Comparison of ENCODE assay signal across 9 cellular contexts in the genomic region with DNA sequence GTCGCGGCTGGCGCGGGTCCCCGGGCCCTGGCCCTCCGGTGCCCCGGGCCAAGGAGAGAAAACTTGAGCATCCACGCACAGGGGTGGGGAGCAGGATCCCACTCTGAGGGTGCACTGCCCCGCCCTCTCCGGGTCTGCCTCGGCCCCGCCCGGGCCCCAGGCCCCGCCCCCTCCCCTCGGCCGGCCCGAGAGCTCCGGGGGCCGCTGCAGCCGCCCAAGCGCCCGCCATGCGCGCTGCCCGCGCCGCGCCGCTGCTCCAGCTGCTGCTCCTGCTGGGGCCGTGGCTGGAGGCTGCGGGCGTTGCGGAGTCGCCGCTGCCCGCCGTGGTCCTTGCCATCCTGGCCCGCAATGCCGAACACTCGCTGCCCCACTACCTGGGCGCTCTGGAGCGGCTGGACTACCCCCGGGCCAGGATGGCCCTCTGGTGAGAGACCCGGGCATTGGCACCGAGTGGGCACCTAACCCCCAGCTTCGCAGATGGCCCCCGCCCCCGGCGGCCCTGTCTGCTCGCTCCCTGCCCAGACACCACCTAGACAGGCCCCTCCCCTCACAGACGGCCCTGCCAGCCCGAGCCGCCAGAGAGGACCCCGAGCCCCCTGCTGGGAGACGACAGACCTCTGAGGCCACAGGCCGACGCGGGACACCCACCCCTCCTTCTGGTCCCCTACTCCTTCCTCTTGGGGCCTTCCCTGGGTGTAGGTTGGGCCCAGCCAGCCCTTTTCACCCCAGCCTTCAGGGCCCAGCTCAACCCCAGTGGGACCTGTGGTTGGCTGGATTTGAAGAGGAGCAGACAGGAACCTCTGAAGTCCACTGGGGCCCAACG. TPM values are rescaled to one million over a fixed set of nuclear protein-coding genes. Genes with fewer than 3 reads are reported as not detected.
DNase-seq lines count a peak whose midpoint lies in the region; ATAC-seq, FAIRE-seq and TF ChIP-seq lines count a peak whose summit lies in the region.
"Had no signal": no experiment of that assay in that cellular context is flagged by ENCODE, and none has a peak within 500 bp of the region (broad histone marks: within the 10 kb centered on the region; RNA-seq: fewer than 3 reads in every experiment).

A gene with protein sequence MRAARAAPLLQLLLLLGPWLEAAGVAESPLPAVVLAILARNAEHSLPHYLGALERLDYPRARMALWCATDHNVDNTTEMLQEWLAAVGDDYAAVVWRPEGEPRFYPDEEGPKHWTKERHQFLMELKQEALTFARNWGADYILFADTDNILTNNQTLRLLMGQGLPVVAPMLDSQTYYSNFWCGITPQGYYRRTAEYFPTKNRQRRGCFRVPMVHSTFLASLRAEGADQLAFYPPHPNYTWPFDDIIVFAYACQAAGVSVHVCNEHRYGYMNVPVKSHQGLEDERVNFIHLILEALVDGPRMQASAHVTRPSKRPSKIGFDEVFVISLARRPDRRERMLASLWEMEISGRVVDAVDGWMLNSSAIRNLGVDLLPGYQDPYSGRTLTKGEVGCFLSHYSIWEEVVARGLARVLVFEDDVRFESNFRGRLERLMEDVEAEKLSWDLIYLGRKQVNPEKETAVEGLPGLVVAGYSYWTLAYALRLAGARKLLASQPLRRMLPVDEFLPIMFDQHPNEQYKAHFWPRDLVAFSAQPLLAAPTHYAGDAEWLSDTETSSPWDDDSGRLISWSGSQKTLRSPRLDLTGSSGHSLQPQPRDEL (plus strand): TSS at position 207 of the 823 bp plus-strand sequence. CDS start 21 bp downstream, at position 228.

- TF ChIP-seq POLR2A in breast epithelium (IDR thresholded peaks at IDR 0.05), result no peak

- H3K4me1 ChIP-seq in breast epithelium (peaks cover 0 to 5% of the 10 kb centered on the region in 2 donors), small intestine (ENCODE audit: control insufficient read depth in 2 of 2, insufficient read depth in 1 of 2, low read depth in 1 of 2, low read length in 1 of 2) (no peaks in the 10 kb centered on the region)

- intact Hi-C loops in breast epithelium (cut with DNase I; ENCODE audit: low total_unique reads), result no loop called here

- H3K4me3 ChIP-seq in breast epithelium (peak within 1 kb of the TSS; percentile 86 to 97 (median 96)), small intestine (ENCODE audit: low read depth in 1 of 2, low read length in 2 of 2) (peak within 1 kb of the TSS; percentile 71 to 80)

- WGBS in small intestine, 3 donors, result 1 to 3% (median 1%) methylated on average over 31 to 59 of the region's 59 CpGs

- DNase-seq in CMK (ENCODE audit: low read depth), result peak; percentile 49
- DNase-seq in HK-2 (ENCODE audit: unreplicated experiment), result peak; percentile 63
- DNase-seq in T-helper 22 cell (ENCODE audit: low read depth), result peak; percentile 29
- peak in 1 of 2 donors; percentile 29 for DNase-seq in breast epithelium (ENCODE audit: low spot score in 2 of 2)
- peak; percentile 90 for DNase-seq in iPS-NIHi11 (ENCODE audit: low spot score)
- no peak for DNase-seq in small intestine
- no peak for DNase-seq in DMS153 treated with DMSO at 0.1 percent for 48 hours (lab: John Stamatoyannopoulos, UW; ENCODE audit: unreplicated experiment)

- TF ChIP-seq CTCF in breast epithelium (IDR thresholded peaks at IDR 0.05), result no peak

- H3K36me3 ChIP-seq in breast epithelium (no peaks in the 10 kb centered on the region), small intestine (ENCODE audit: control insufficient read depth in 2 of 2, insufficient read depth in 2 of 2, low read length in 2 of 2) (no peaks in the 10 kb centered on the region)

- FAIRE-seq in small intestine (lab: Jason Lieb, UNC), result no peak
- FAIRE-seq: colon had no signal

- peak within 1 kb of the TSS; percentile 67 to 86 for H3K27ac ChIP-seq in breast epithelium
- peak within 1 kb of the TSS; percentile 17 to 34 for H3K27ac ChIP-seq in small intestine (ENCODE audit: low read depth in 1 of 2, low read length in 1 of 2)

- no peaks in the 10 kb centered on the region for H3K9me3 ChIP-seq in breast epithelium
- no peaks in the 10 kb centered on the region for H3K9me3 ChIP-seq in small intestine (ENCODE audit: control insufficient read depth, low read depth)

- H3K27me3 ChIP-seq in breast epithelium (no peaks in the 10 kb centered on the region), small intestine (ENCODE audit: control insufficient read depth in 2 of 2, insufficient read depth in 2 of 2, low read length in 2 of 2) (peaks cover 0 to 5% of the 10 kb centered on the region in 2 donors)

- ATAC-seq in GM19452 (IDR thresholded peaks at IDR 0.05; ENCODE audit: unreplicated experiment), result peak; percentile 64

RNA-seq across cellular contexts. Expression of the gene that starts here (rescaled TPM):
- 10 to 100 TPM; 19.8 to 47.5 (median 30.5) TPM for total RNA-seq in breast epithelium
- 1 to 10 TPM in 2 of 3 donors, not detected in 1; 4.3 to 6.8 TPM for polyA plus RNA-seq in small intestine

Comparison
In these comparisons a context has a peak if more than half of its experiments do, and no peak if none do; other contexts are left out.
1. DNase-seq: peak in CMK (single experiment), HK-2 (single experiment), T-helper 22 cell (single experiment) and iPS-NIHi11 (single experiment); none in small intestine (single experiment) and DMS153 treated with DMSO at 0.1 percent for 48 hours (single experiment).